ENCODE assay signal across 34 cellular contexts in genomic region chr2:191915750-191916149, GRCh38.
"Had no signal": no experiment of that assay in that cellular context is flagged by ENCODE, and none has a peak within 500 bp of the region (broad histone marks: within the 10 kb centered on the region; RNA-seq: fewer than 3 reads in every experiment).

No MANE protein-coding gene starts in this region.

- H3K36me3 ChIP-seq: MG63 had no signal

- H3K27ac ChIP-seq: KMS-11 had no signal

- H3K27me3 ChIP-seq: MG63 had no signal

- H3K9me3 ChIP-seq: MG63 had no signal

- H3K9ac ChIP-seq: KMS-11 had no signal

- H3K4me2 ChIP-seq: KMS-11 had no signal

- H3K4me3 ChIP-seq: MG63 had no signal

- DNase-seq: Karpas-422, Kasumi-1, KG1, MG63, MM.1S, MV-4-11, NCI-H1048, NCI-H1092, NCI-H1092 treated with DMSO at 0.1 percent for 48 hours, NCI-H1105, NCI-H1105 treated with DMSO at 0.1 percent for 48 hours, NCI-H1417, NCI-H1417 treated with DMSO at 0.1 percent for 48 hours, NCI-H1436, NCI-H1436 treated with DMSO at 0.1 percent for 48 hours, NCI-H1694, NCI-H1694 treated with DMSO at 0.1 percent for 48 hours, NCI-H187, NCI-H187 treated with DMSO at 0.1 percent for 48 hours, NCI-H1930, NCI-H2029, NCI-H2029 treated with DMSO at 0.1 percent for 48 hours, NCI-H2081, NCI-H2081 treated with DMSO at 0.1 percent for 48 hours, NCI-H2107, NCI-H2171, NCI-H2171 treated with DMSO at 0.1 percent for 48 hours, NCI-H2227 treated with DMSO at 0.1 percent for 48 hours, NCI-H226, NCI-H345, NCI-H446, NCI-H446 treated with DMSO at 0.1 percent for 48 hours, NCI-H510A had no signal
